In the genomic region with DNA sequence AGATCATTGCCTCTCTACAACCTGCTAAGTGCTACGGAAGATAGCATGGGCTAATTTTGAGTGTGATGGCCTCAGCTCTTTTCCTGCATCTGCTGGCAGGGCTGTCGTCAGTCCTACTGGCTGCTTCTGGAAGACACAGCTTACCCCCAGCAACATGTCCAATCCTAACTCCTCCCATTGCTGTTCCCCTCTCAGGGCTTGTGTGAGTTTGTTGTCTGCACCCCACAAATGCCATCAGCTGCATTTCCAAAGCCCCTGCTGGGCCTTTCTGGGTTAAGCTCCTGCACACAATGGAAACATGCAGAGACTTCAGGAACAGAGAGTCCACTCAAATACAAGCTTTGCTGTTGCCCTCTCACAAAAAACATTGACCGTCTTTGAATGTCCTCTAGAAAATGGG, we compare ENCODE assay signal across 15 cellular contexts.
DNase-seq lines count a peak whose midpoint lies in the region; ATAC-seq lines count a peak whose summit lies in the region.
"Had no signal": no experiment of that assay in that cellular context is flagged by ENCODE, and none has a peak within 500 bp of the region (broad histone marks: within the 10 kb centered on the region; RNA-seq: fewer than 3 reads in every experiment).

No MANE protein-coding gene starts in this region.

- H3K27me3 ChIP-seq in HUES48 (ENCODE audit: control insufficient read depth, insufficient read depth, low read length) (no peaks in the 10 kb centered on the region), iPS-20b (ENCODE audit: insufficient read depth, low read length) (no peaks in the 10 kb centered on the region), HAP-1 (ENCODE audit: low read depth) (no peaks in the 10 kb centered on the region)
- H3K27me3 ChIP-seq: BLaER1 had no signal

- H3K36me3 ChIP-seq in HUES48 (ENCODE audit: control insufficient read depth, insufficient read depth, low read length) (no peaks in the 10 kb centered on the region), iPS-20b (ENCODE audit: insufficient read depth, low read depth, low read length) (no peaks in the 10 kb centered on the region), HAP-1 (replicated peaks) (no peaks in the 10 kb centered on the region)
- H3K36me3 ChIP-seq: BLaER1 had no signal

- no peak overlapping the region for H3K27ac Mint-ChIP-seq in T-helper 17 cell
- H3K27ac Mint-ChIP-seq: CD8-positive, alpha-beta memory T cell had no signal

- DNase-seq in Ammon's horn (ENCODE audit: low spot score): peak; percentile 32
- no peak for DNase-seq in NCI-H1930 (lab: John Stamatoyannopoulos, UW)
- DNase-seq in HAP-1 (ENCODE audit: low spot score in 2 of 2): no peak
- DNase-seq in T-helper 17 cell: no peak
- DNase-seq in NAMALWA (ENCODE audit: low spot score): no peak
- DNase-seq: CD8-positive, alpha-beta memory T cell; GM23248; IMR-90 had no signal

- H3K9me3 ChIP-seq in HUES48 (ENCODE audit: control insufficient read depth, insufficient read depth, low read length): 0 out of 2 replicates have a peak, but pooled peaks cover 4% of the 10 kb centered on the region
- no peaks in the 10 kb centered on the region for H3K9me3 ChIP-seq in iPS-20b (ENCODE audit: insufficient read depth, low read depth, low read length)
- no peaks in the 10 kb centered on the region for H3K9me3 ChIP-seq in HAP-1
- no peaks in the 10 kb centered on the region for H3K9me3 ChIP-seq in T-helper 17 cell (ENCODE audit: control insufficient read depth, low read length, poor library complexity, severe bottlenecking)

- H3K27ac ChIP-seq in HUES48 (ENCODE audit: low read depth, low read length) (peak overlapping the region; percentile 52), cingulate gyrus (ENCODE audit: low read depth, low read length) (peak overlapping the region; percentile 11), iPS-20b (ENCODE audit: low read length) (no peak overlapping the region)
- H3K27ac ChIP-seq: 22Rv1, BLaER1, GM23248 had no signal

- H3K4me1 ChIP-seq in HUES48 (ENCODE audit: control insufficient read depth, insufficient read depth, low read length) (peaks cover 29% of the 10 kb centered on the region), iPS-20b (ENCODE audit: insufficient read depth, low read length) (peaks cover 25% of the 10 kb centered on the region), HAP-1 (no peaks in the 10 kb centered on the region)
- H3K4me1 ChIP-seq: BLaER1 had no signal

- no peak overlapping the region for H3K4me3 Mint-ChIP-seq in T-helper 17 cell
- H3K4me3 Mint-ChIP-seq: CD8-positive, alpha-beta memory T cell had no signal

- peaks cover 49% of the 10 kb centered on the region for H3K27me3 Mint-ChIP-seq in T-helper 17 cell

- no peak for ATAC-seq in T-helper 17 cell
- ATAC-seq: GM12878, HCT116 had no signal

- H3K4me1 Mint-ChIP-seq in T-helper 17 cell: no peaks in the 10 kb centered on the region
- H3K4me1 Mint-ChIP-seq: CD8-positive, alpha-beta memory T cell had no signal

- H3K36me3 Mint-ChIP-seq in T-helper 17 cell (ENCODE audit: low read depth): peaks cover 4% of the 10 kb centered on the region
- H3K36me3 Mint-ChIP-seq: CD8-positive, alpha-beta memory T cell had no signal

- H3K9ac ChIP-seq in HUES48 (ENCODE audit: low read depth, low read length) (no peak overlapping the region), iPS-20b (ENCODE audit: low read depth, low read length) (peak overlapping the region; percentile 30; the same call in 1 of the 2 replicates)
- H3K9ac ChIP-seq: BLaER1, GM23248 had no signal

- in situ Hi-C loops in HAP-1 (cut with MboI; ENCODE audit: low sequenced_read_pairs): no loop called here

- H3K4me3 ChIP-seq in HUES48 (ENCODE audit: low read depth, low read length) (no peak overlapping the region), iPS-20b (ENCODE audit: low read length) (peak overlapping the region; percentile 30; the same call in 1 of the 2 replicates), HAP-1 (no peak overlapping the region)
- H3K4me3 ChIP-seq: BLaER1, GM12878, GM23248 had no signal
